8 cellular contexts compared by ENCODE assay signal in the genomic region with DNA sequence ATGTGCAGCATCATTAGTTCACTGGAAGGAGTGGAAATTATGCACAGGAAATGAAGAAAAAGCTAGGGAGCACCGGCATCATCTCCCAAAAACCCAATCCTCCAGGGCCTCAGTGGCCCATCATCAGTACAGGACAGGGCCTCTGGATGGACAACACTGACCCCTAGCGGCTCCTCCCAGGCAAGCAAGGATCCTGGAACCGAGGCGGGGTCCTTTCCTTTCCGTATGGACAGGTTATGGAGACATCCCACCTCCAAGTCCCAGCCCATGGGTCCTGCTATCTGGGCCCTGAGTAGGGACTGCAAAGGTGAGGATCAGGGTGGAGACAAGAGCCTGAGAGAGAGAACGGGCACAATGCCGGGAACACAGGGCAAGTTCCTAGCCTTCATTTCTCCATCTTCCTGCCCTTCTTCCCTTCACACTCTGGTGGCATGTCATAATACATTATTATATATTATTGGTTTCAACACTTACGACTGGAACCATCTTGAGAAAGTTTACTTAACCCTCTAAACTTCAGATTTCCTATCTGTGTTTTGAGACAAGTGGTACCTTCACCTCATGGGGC.
A peak's percentile ranks its signal among the peaks of the same experiment; 100 is the strongest.
DNase-seq lines count a peak whose midpoint lies in the region; ATAC-seq, FAIRE-seq and TF ChIP-seq lines count a peak whose summit lies in the region.

No MANE protein-coding gene starts in this region.

- peaks cover 3% of the 10 kb centered on the region for H3K4me1 ChIP-seq in Loucy (ENCODE audit: insufficient read depth, low read length, poor library complexity, severe bottlenecking)
- no peaks in the 10 kb centered on the region for H3K4me1 ChIP-seq in endothelial cell of umbilical vein (ENCODE audit: control insufficient read depth, extremely low read depth, insufficient read depth, low read length)

- H3K27me3 Mint-ChIP-seq in osteocyte (ENCODE audit: unreplicated experiment): no peaks in the 10 kb centered on the region

- FAIRE-seq in endothelial cell of umbilical vein (lab: Jason Lieb, UNC): peak; percentile 82

- DNase-seq in ELF-1 (ENCODE audit: low read depth, low spot score) (peak; percentile 83), endothelial cell of umbilical vein (ENCODE audit: low read depth, low spot score) (no peak), osteocyte (ENCODE audit: extremely low spot score, unreplicated experiment) (peak; percentile 77), T-helper 2 cell (no peak), kidney glomerular epithelial cell (lab: John Stamatoyannopoulos, UW) (no peak), posterior vena cava (ENCODE audit: low spot score) (no peak)

- no peak for ATAC-seq in HG03565 (IDR thresholded peaks at IDR 0.05; ENCODE audit: unreplicated experiment)

- H2AFZ ChIP-seq in Loucy (ENCODE audit: low read length) (no peak overlapping the region), endothelial cell of umbilical vein (ENCODE audit: low read depth, low read length) (no peak overlapping the region)

- CTCF ChIA-PET in endothelial cell of umbilical vein (lab: Charles Lee): no interaction called here

- no peaks in the 10 kb centered on the region for H3K27me3 ChIP-seq in Loucy (ENCODE audit: insufficient read depth, low read length, poor library complexity, severe bottlenecking)
- H3K27me3 ChIP-seq in endothelial cell of umbilical vein (ENCODE audit: control insufficient read depth in 2 of 2, insufficient read depth in 2 of 2, low read length in 2 of 2): no peaks in the 10 kb centered on the region

- H3K9me3 ChIP-seq in Loucy (ENCODE audit: insufficient read depth, low read depth, low read length): no peaks in the 10 kb centered on the region
- no peaks in the 10 kb centered on the region for H3K9me3 ChIP-seq in endothelial cell of umbilical vein (replicated peaks; ENCODE audit: control insufficient read depth, insufficient read depth, low read length)

- no peaks in the 10 kb centered on the region for H3K36me3 Mint-ChIP-seq in osteocyte (ENCODE audit: unreplicated experiment)

- H3K9me1 ChIP-seq in endothelial cell of umbilical vein (replicated peaks; ENCODE audit: control insufficient read depth, extremely low read depth, insufficient read depth, low read length): no peaks in the 10 kb centered on the region

- BruUV-seq in endothelial cell of umbilical vein (replicated peaks; lab: Mats Ljungman, UMichigan): no TSS peak

- intact Hi-C loops in endothelial cell of umbilical vein (cut with micrococcal nuclease) (loop anchor here (1.0 kb wide), 2 partner anchors 13 to 21 kb away; no protein-coding TSS in a partner anchor), posterior vena cava (cut with DNase I) (no loop called here)

- H3K4me3 ChIP-seq in Loucy (ENCODE audit: low read length, poor library complexity, severe bottlenecking): no peak overlapping the region
- no peak overlapping the region for H3K4me3 ChIP-seq in endothelial cell of umbilical vein (replicated peaks in 1 of 3; ENCODE audit: insufficient read depth in 1 of 3, low read depth in 1 of 3, low read length in 3 of 3)

- no peak overlapping the region for H3K4me3 Mint-ChIP-seq in osteocyte (ENCODE audit: unreplicated experiment)

- H3K27ac Mint-ChIP-seq in osteocyte (ENCODE audit: unreplicated experiment): no peak overlapping the region

- POLR2A ChIA-PET in endothelial cell of umbilical vein (lab: Charles Lee): no interaction called here

- H4K20me1 ChIP-seq in Loucy (ENCODE audit: insufficient read depth, low read length, poor library complexity, severe bottlenecking): no peaks in the 10 kb centered on the region
- H4K20me1 ChIP-seq in endothelial cell of umbilical vein (replicated peaks; ENCODE audit: control insufficient read depth, extremely low read depth, insufficient read depth, low read length): no peaks in the 10 kb centered on the region

- H3K9me3 Mint-ChIP-seq in osteocyte (ENCODE audit: unreplicated experiment): no peaks in the 10 kb centered on the region

- dilution Hi-C loops in endothelial cell of umbilical vein (cut with MboI; ENCODE audit: extremely low pct_ligation_motif_present, low sequenced_read_pairs): no loop called here

- no peaks in the 10 kb centered on the region for H3K9me2 ChIP-seq in Loucy (replicated peaks; ENCODE audit: low read depth, low read length)

- TF ChIP-seq POLR2A in endothelial cell of umbilical vein (IDR thresholded peaks at IDR 0.05; ENCODE audit: low read depth, low read length): no peak

- H3K4me1 Mint-ChIP-seq in osteocyte (ENCODE audit: unreplicated experiment): peaks cover 2% of the 10 kb centered on the region

- H3K36me3 ChIP-seq in Loucy (ENCODE audit: insufficient read depth, low read length) (no peaks in the 10 kb centered on the region), endothelial cell of umbilical vein (ENCODE audit: control insufficient read depth in 2 of 2, extremely low read depth in 1 of 2, insufficient read depth in 2 of 2, low read length in 2 of 2) (no peaks in the 10 kb centered on the region)

- H3F3A ChIP-seq in Loucy (ENCODE audit: low read depth): no peaks in the 10 kb centered on the region

- H3K9ac ChIP-seq in Loucy (ENCODE audit: low read depth, low read length, poor library complexity, severe bottlenecking) (no peak overlapping the region), endothelial cell of umbilical vein (replicated peaks; ENCODE audit: extremely low read depth, insufficient read depth, low read length) (no peak overlapping the region)

- peak; percentile 93 for TF ChIP-seq CTCF in Loucy (conservative IDR thresholded peaks at IDR 0.05; ENCODE audit: low read length)
- TF ChIP-seq CTCF in endothelial cell of umbilical vein (IDR thresholded peaks at IDR 0.05; ENCODE audit: extremely low read depth in 1 of 2, insufficient read depth in 1 of 2, low read depth in 1 of 2, low read length in 2 of 2): peak; percentile 76 to 77
- TF ChIP-seq CTCF in osteocyte (IDR thresholded peaks at IDR 0.05): peak; percentile 59

- H3K4me2 ChIP-seq in Loucy (ENCODE audit: low read depth, low read length, poor library complexity, severe bottlenecking): no peak overlapping the region
- H3K4me2 ChIP-seq in endothelial cell of umbilical vein (ENCODE audit: insufficient read depth, low read length): no peak overlapping the region

- H3K79me2 ChIP-seq in Loucy (ENCODE audit: insufficient read depth, low read length): no peaks in the 10 kb centered on the region; the same call in 1 of the 2 replicates
- no peaks in the 10 kb centered on the region for H3K79me2 ChIP-seq in endothelial cell of umbilical vein (ENCODE audit: control insufficient read depth, insufficient read depth, low read length)

- H3K27ac ChIP-seq in endothelial cell of umbilical vein (ENCODE audit: insufficient read depth, low read depth, low read length): no peak overlapping the region

TF ChIP-seq in endothelial cell of umbilical vein, 7 proteins besides CTCF, POLR2A, EP300 and RAD21:
- TF ChIP-seq GATA2 (IDR thresholded peaks at IDR 0.05; ENCODE audit: insufficient read depth, insufficient read length, low read depth, low read length) (no peak), EZH2 (IDR thresholded peaks at IDR 0.05; ENCODE audit: borderline replicate concordance, low read depth, low read length, severe bottlenecking) (no peak), JUN (IDR thresholded peaks at IDR 0.05; ENCODE audit: borderline replicate concordance, insufficient read depth, insufficient read length, low read depth) (no peak), MYC (IDR thresholded peaks at IDR 0.05; ENCODE audit: low read depth, low read length) (no peak), FOS (IDR thresholded peaks at IDR 0.05; ENCODE audit: borderline replicate concordance, insufficient read depth, low read length) (no peak), POLR2AphosphoS5 (IDR thresholded peaks at IDR 0.05; ENCODE audit: insufficient read depth, low read depth, low read length) (no peak)
- TF ChIP-seq, protein P1, sequence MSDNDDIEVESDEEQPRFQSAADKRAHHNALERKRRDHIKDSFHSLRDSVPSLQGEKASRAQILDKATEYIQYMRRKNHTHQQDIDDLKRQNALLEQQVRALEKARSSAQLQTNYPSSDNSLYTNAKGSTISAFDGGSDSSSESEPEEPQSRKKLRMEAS (IDR thresholded peaks at IDR 0.05; ENCODE audit: insufficient read depth, insufficient read length): no peak

Comparison
In these comparisons a context has a peak if more than half of its experiments do, and no peak if none do; other contexts are left out.
1. DNase-seq: peak in ELF-1 (single experiment) and osteocyte (single experiment); none in endothelial cell of umbilical vein (single experiment), T-helper 2 cell (0 of 5), kidney glomerular epithelial cell (single experiment) and posterior vena cava (single experiment).
2. Peak in every context shown above with its lines, with median percentiles within 50 percentile points of each other: CTCF ChIP-seq.